In genomic region chr11:117229931-117230285, GRCh38 we compare ENCODE assay signal across 1 cellular context.
TF ChIP-seq lines count a peak whose summit lies in the region.

No MANE protein-coding gene starts in this region.

TF ChIP-seq in HepG2, 621 proteins besides CTCF, POLR2A, EP300 and RAD21:
- TF ChIP-seq ATF6 (CRISPR knock-in tag; conservative IDR thresholded peaks at IDR 0.05), result no peak
- no peak for TF ChIP-seq AGO2 (optimal IDR thresholded peaks at IDR 0.05; ENCODE audit: low read depth, low read length)
- TF ChIP-seq IRF2 (CRISPR knock-in tag; IDR thresholded peaks at IDR 0.05), result no peak
- TF ChIP-seq ZNF329 (CRISPR knock-in tag; IDR thresholded peaks at IDR 0.05; ENCODE audit: low read depth), result no peak
- no peak for TF ChIP-seq RERE (CRISPR knock-in tag; IDR thresholded peaks at IDR 0.05; ENCODE audit: low read depth)
- TF ChIP-seq GATAD2A (CRISPR knock-in tag; IDR thresholded peaks at IDR 0.05), result no peak
- TF ChIP-seq DZIP1 (CRISPR knock-in tag; IDR thresholded peaks at IDR 0.05), result no peak
- no peak for TF ChIP-seq ZBTB10 (CRISPR knock-in tag; IDR thresholded peaks at IDR 0.05; ENCODE audit: borderline replicate concordance)
- TF ChIP-seq MAZ (IDR thresholded peaks at IDR 0.05; ENCODE audit: borderline replicate concordance, low read depth, low read length), result no peak
- TF ChIP-seq MAZ (CRISPR knock-in tag; IDR thresholded peaks at IDR 0.05; ENCODE audit: low read depth), result no peak
- no peak for TF ChIP-seq ATF4 (CRISPR knock-in tag; IDR thresholded peaks at IDR 0.05)
- TF ChIP-seq ZNF343 (CRISPR knock-in tag; IDR thresholded peaks at IDR 0.05), result no peak
- TF ChIP-seq GTF2F1 (IDR thresholded peaks at IDR 0.05; ENCODE audit: low read length), result no peak
- TF ChIP-seq HCFC1 (IDR thresholded peaks at IDR 0.05; ENCODE audit: low read depth, low read length), result no peak
- no peak for TF ChIP-seq PAWR (CRISPR knock-in tag; IDR thresholded peaks at IDR 0.05; ENCODE audit: borderline replicate concordance)
- TF ChIP-seq ZNF75D (CRISPR knock-in tag; IDR thresholded peaks at IDR 0.05; ENCODE audit: borderline replicate concordance), result no peak
